ENCODE assay signal across 1 cellular context in the genomic region with DNA sequence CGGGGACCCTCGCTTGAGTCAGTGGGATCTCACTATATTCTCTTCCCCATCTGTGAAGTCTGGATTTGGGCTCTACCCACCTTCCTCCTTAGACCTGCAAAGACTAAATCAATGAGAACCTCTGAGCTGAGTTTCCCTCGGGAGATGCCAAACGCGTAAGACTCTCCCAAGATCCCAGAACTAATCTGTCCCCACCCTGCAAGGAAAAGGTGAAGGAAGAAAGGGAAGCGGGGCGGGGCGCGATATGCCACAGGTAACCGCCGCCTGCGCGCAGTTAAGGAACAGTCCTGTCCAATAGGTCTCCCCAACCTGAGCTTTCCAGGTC.
TF ChIP-seq lines count a peak whose summit lies in the region.

No MANE protein-coding gene starts in this region.

TF ChIP-seq in GM23338, 12 proteins besides CTCF, POLR2A, EP300 and RAD21:
- no peak for TF ChIP-seq JUNB (IDR thresholded peaks at IDR 0.05; ENCODE audit: unreplicated experiment)
- no peak for TF ChIP-seq ETS1 (IDR thresholded peaks at IDR 0.05)
- no peak for TF ChIP-seq EZH2phosphoT487 (IDR thresholded peaks at IDR 0.05; ENCODE audit: unreplicated experiment)
- peak; percentile 59 for TF ChIP-seq EZH2 (IDR thresholded peaks at IDR 0.05; ENCODE audit: low read depth, unreplicated experiment)
- no peak for TF ChIP-seq STAT1 (IDR thresholded peaks at IDR 0.05; ENCODE audit: unreplicated experiment)
